ENCODE assay signal across 11 cellular contexts in the genomic region with DNA sequence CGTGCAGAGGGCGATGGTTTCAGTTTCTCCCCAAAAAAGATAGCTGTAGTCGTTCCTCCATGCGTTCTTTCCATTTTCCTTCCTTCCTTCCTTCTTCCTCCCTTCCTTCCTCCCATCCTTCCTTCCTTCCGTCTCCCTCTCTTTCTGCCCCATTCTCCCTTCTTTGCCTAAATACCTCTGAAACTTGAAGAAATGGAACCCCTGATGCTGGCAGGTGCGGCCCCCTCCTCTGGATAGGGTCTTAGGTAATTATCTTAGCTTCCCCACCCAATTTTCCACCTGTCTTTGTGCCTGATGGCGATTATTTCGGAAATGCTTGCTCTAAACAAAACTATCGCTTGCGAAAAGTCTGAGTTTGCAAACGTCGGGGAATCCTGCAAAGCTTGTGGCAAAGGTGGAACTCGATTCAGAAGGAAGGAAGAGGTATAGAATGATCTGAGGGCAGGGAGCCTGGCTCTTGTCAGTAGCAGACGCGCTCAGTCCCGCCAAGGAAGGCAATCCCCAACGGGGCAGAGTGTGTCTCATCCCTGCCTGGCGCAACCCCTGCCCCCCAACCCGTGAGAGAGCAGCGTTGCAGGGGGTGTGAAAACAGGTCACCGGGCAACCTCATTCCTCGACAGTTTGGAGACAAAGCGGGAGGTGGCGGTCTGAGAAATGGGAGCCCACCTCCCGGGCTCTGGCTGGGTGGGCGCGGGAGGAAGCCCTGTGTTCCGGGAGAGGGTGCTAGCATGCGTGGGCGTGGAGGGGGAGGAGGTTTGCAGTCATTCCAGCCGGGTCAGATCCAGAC. TPM values are rescaled to one million over a fixed set of nuclear protein-coding genes. Genes with fewer than 3 reads are reported as not detected.
DNase-seq lines count a peak whose midpoint lies in the region; ATAC-seq, FAIRE-seq and TF ChIP-seq lines count a peak whose summit lies in the region.
"Had no signal": no experiment of that assay in that cellular context is flagged by ENCODE, and none has a peak within 500 bp of the region (broad histone marks: within the 10 kb centered on the region; RNA-seq: fewer than 3 reads in every experiment).

No MANE protein-coding gene starts in this region.

- no peak overlapping the region for H3K4me3 ChIP-seq in CD4-positive, alpha-beta memory T cell (ENCODE audit: low read length in 2 of 2)
- no peak overlapping the region for H3K4me3 ChIP-seq in lower lobe of right lung

- intact Hi-C loops in CD4-positive, alpha-beta memory T cell (cut with micrococcal nuclease) = no loop called here
- intact Hi-C loops in activated CD8-positive, alpha-beta T cell treated with anti-CD3 and anti-CD28 coated beads for 36 hours (cut with micrococcal nuclease) = loop anchor here (5.0 kb wide), 2 partner anchors 38 to 193 kb away; a partner anchor contains a TSS
- intact Hi-C loops in lower lobe of right lung (cut with DNase I) = no loop called here

- TF ChIP-seq CTCF in HFFc6 (IDR thresholded peaks at IDR 0.05) (no peak), lower lobe of right lung (IDR thresholded peaks at IDR 0.05) (no peak)
- no peak for TF ChIP-seq CTCF in activated CD8-positive, alpha-beta T cell treated with anti-CD3 and anti-CD28 coated beads for 36 hours (IDR thresholded peaks at IDR 0.05)

- no peak for ATAC-seq in activated CD8-positive, alpha-beta T cell treated with anti-CD3 and anti-CD28 coated beads for 36 hours
- ATAC-seq in naive B cell (ENCODE audit: low read depth in 2 of 2) (no peak), lower lobe of right lung (no peak), HG03460 (IDR thresholded peaks at IDR 0.05; ENCODE audit: unreplicated experiment) (no peak)

- H3K4me1 Mint-ChIP-seq in CD4-positive, alpha-beta memory T cell = peaks cover 26 to 59% (median 34%) of the 10 kb centered on the region in 4 donors
- H3K4me1 Mint-ChIP-seq in HFFc6 (ENCODE audit: low read depth) (peaks cover 25% of the 10 kb centered on the region), naive B cell (peaks cover 33 to 42% (median 35%) of the 10 kb centered on the region in 3 donors)
- peaks cover 45% of the 10 kb centered on the region for H3K4me1 Mint-ChIP-seq in activated CD8-positive, alpha-beta T cell treated with anti-CD3 and anti-CD28 coated beads for 36 hours (ENCODE audit: low read depth)

- H3K27ac Mint-ChIP-seq in CD4-positive, alpha-beta memory T cell = peak overlapping the region; percentile 19 to 92 (median 69)
- H3K27ac Mint-ChIP-seq in HFFc6 = no peak overlapping the region
- H3K27ac Mint-ChIP-seq in activated CD8-positive, alpha-beta T cell treated with anti-CD3 and anti-CD28 coated beads for 36 hours = no peak overlapping the region
- H3K27ac Mint-ChIP-seq in naive B cell = peak overlapping the region in 5 of 6 donors; percentile 54 to 98 (median 93)

- H3K27me3 Mint-ChIP-seq in CD4-positive, alpha-beta memory T cell = peaks cover 36 to 40% of the 10 kb centered on the region in 2 donors
- H3K27me3 Mint-ChIP-seq in HFFc6 (ENCODE audit: insufficient read depth) (peaks cover 55% of the 10 kb centered on the region), naive B cell (peaks cover 30 to 38% (median 37%) of the 10 kb centered on the region in 3 donors)
- H3K27me3 Mint-ChIP-seq in activated CD8-positive, alpha-beta T cell treated with anti-CD3 and anti-CD28 coated beads for 36 hours = peaks cover 44% of the 10 kb centered on the region

- peak overlapping the region; percentile 52 to 84 (median 74) for H3K4me3 Mint-ChIP-seq in CD4-positive, alpha-beta memory T cell
- peak overlapping the region; percentile 6; the same call in 1 of the 2 replicates for H3K4me3 Mint-ChIP-seq in HFFc6
- H3K4me3 Mint-ChIP-seq in activated CD8-positive, alpha-beta T cell treated with anti-CD3 and anti-CD28 coated beads for 36 hours = peak overlapping the region; percentile 54
- H3K4me3 Mint-ChIP-seq in naive B cell = peak overlapping the region; percentile 30 to 86 (median 76)

- peaks cover 73% of the 10 kb centered on the region for H3K4me1 ChIP-seq in CD4-positive, alpha-beta memory T cell (ENCODE audit: insufficient read depth, low read length)
- H3K4me1 ChIP-seq in lower lobe of right lung = peaks cover 62% of the 10 kb centered on the region

- POLR2A ChIA-PET in CD4-positive, alpha-beta memory T cell (lab: Charles Lee; ENCODE audit: partially characterized antibody) = interaction anchor here (5.4 to 32.1 kb wide), 2 partner anchors 10 to 38 kb away, joined by 79 to 503 read pairs; a partner anchor contains a TSS
- POLR2A ChIA-PET in activated CD8-positive, alpha-beta T cell treated with anti-CD3 and anti-CD28 coated beads for 36 hours (lab: Charles Lee) = interaction anchor here (1.0 to 5.6 kb wide), 5 partner anchors 12 to 40 kb away, joined by 3 to 34 read pairs (median 5); a partner anchor contains a TSS

- H3K27me3 ChIP-seq in CD4-positive, alpha-beta memory T cell (ENCODE audit: insufficient read depth, low read length) = peaks cover 63% of the 10 kb centered on the region
- H3K27me3 ChIP-seq in lower lobe of right lung (ENCODE audit: low read depth) = peaks cover 70% of the 10 kb centered on the region

- CTCF ChIA-PET in CD4-positive, alpha-beta memory T cell (lab: Charles Lee; ENCODE audit: partially characterized antibody) = no interaction called here
- CTCF ChIA-PET in activated CD8-positive, alpha-beta T cell treated with anti-CD3 and anti-CD28 coated beads for 36 hours (lab: Charles Lee) = interaction anchor here (1.3 to 3.4 kb wide), 2 partner anchors 9 to 40 kb away, joined by 9 to 14 read pairs; a partner anchor contains a TSS

- H3K27ac ChIP-seq in CD4-positive, alpha-beta memory T cell (ENCODE audit: low read depth, low read length) = no peak overlapping the region
- H3K27ac ChIP-seq in lower lobe of right lung = no peak overlapping the region

- no peak for DNase-seq in CD4-positive, alpha-beta memory T cell
- DNase-seq in HFFc6 (no peak), naive B cell (no peak), NCI-H187 treated with DMSO at 0.1 percent for 48 hours (lab: John Stamatoyannopoulos, UW) (no peak), HTR-8/SVneo (ENCODE audit: insufficient read length, low spot score) (no peak), lower lobe of right lung (no peak)
- DNase-seq in activated CD8-positive, alpha-beta T cell treated with anti-CD3 and anti-CD28 coated beads for 36 hours = peak; percentile 52
- DNase-seq: effector CD4-positive, alpha-beta T cell; NCI-H2029 treated with DMSO at 0.1 percent for 48 hours had no signal

- no peak for FAIRE-seq in HTR-8/SVneo (lab: Jason Lieb, UNC)

- H3K9me3 ChIP-seq in CD4-positive, alpha-beta memory T cell (ENCODE audit: control insufficient read depth in 1 of 2, low read length in 2 of 2) = no peaks in the 10 kb centered on the region
- no peaks in the 10 kb centered on the region for H3K9me3 ChIP-seq in lower lobe of right lung
- H3K9me3 ChIP-seq: SK-N-SH had no signal

- H3K9me3 Mint-ChIP-seq in CD4-positive, alpha-beta memory T cell = peaks cover 0 to 24% (median 4%) of the 10 kb centered on the region in 8 donors
- H3K9me3 Mint-ChIP-seq in HFFc6 (no peaks in the 10 kb centered on the region), naive B cell (peaks cover 7 to 18% (median 10%) of the 10 kb centered on the region in 7 donors)
- H3K9me3 Mint-ChIP-seq in activated CD8-positive, alpha-beta T cell treated with anti-CD3 and anti-CD28 coated beads for 36 hours = no peaks in the 10 kb centered on the region

- peaks cover 0 to 13% of the 10 kb centered on the region in 2 donors for H3K36me3 Mint-ChIP-seq in CD4-positive, alpha-beta memory T cell
- H3K36me3 Mint-ChIP-seq in HFFc6 (ENCODE audit: low read depth) = peaks cover 4% of the 10 kb centered on the region; the same call in 1 of the 2 replicates
- peaks cover 5% of the 10 kb centered on the region for H3K36me3 Mint-ChIP-seq in activated CD8-positive, alpha-beta T cell treated with anti-CD3 and anti-CD28 coated beads for 36 hours (ENCODE audit: low read depth)
- peaks cover 5 to 20% of the 10 kb centered on the region in 2 donors for H3K36me3 Mint-ChIP-seq in naive B cell

- no peaks in the 10 kb centered on the region for H3K36me3 ChIP-seq in CD4-positive, alpha-beta memory T cell (ENCODE audit: insufficient read depth, low read length)
- peaks cover 7% of the 10 kb centered on the region for H3K36me3 ChIP-seq in lower lobe of right lung

RNA-seq across cellular contexts. Expression of a gene that starts 2.9 kb away (rescaled TPM):
- total RNA-seq in CD4-positive, alpha-beta memory T cell = 1 to 10 TPM; 2.8 to 4.1 TPM
- polyA plus RNA-seq in CD4-positive, alpha-beta memory T cell = under 1 TPM; 0.29 to 0.34 TPM
- total RNA-seq in HFFc6 (2021; fragmentation: NEBNext Ultra II Directional; extraction: Animal tissue kit (Norgen Biotek cat#: 25700)) = 10 to 100 TPM in 1 of 6 experiments, 1 to 10 TPM in 5; 6.0 to 10.6 (median 8.1) TPM
- total RNA-seq in activated CD8-positive, alpha-beta T cell treated with anti-CD3 and anti-CD28 coated beads for 36 hours = 1 to 10 TPM; 7.0 to 9.4 TPM
- 1 to 10 TPM in 1 of 6 donors, under 1 TPM in 4, not detected in 1; 0.16 to 1.3 (median 0.58) TPM for polyA plus RNA-seq in naive B cell (ENCODE audit: low read depth in 6 of 6)
- 5.8 TPM for total RNA-seq in lower lobe of right lung

RNA-seq across cellular contexts. Expression of a gene that starts 21.8 kb away (rescaled TPM):
- total RNA-seq in CD4-positive, alpha-beta memory T cell = under 1 TPM; 0.06 to 0.44 TPM
- not detected for polyA plus RNA-seq in CD4-positive, alpha-beta memory T cell
- total RNA-seq in HFFc6 (2021; fragmentation: NEBNext Ultra II Directional; extraction: Animal tissue kit (Norgen Biotek cat#: 25700)) = 1 to 10 TPM in 5 of 6 experiments, under 1 TPM in 1; 0.75 to 2.0 (median 1.4) TPM
- 1 to 10 TPM; 8.0 to 9.7 TPM for total RNA-seq in activated CD8-positive, alpha-beta T cell treated with anti-CD3 and anti-CD28 coated beads for 36 hours
- polyA plus RNA-seq in naive B cell (ENCODE audit: low read depth in 6 of 6) = under 1 TPM in 1 of 6 donors, not detected in 5; 0.09 TPM
- 3.9 TPM for total RNA-seq in lower lobe of right lung

RNA-seq across cellular contexts. Expression of a gene that starts 39.5 kb away (rescaled TPM):
- total RNA-seq in CD4-positive, alpha-beta memory T cell = 10 to 100 TPM; 64.7 to 65.7 TPM
- 1 to 10 TPM; 1.2 to 9.7 TPM for polyA plus RNA-seq in CD4-positive, alpha-beta memory T cell
- 10 to 100 TPM; 18.2 to 20.2 (median 19.3) TPM for total RNA-seq in HFFc6 (2021; fragmentation: NEBNext Ultra II Directional; extraction: Animal tissue kit (Norgen Biotek cat#: 25700))
- 10 to 100 TPM; 23.9 to 28.0 TPM for total RNA-seq in activated CD8-positive, alpha-beta T cell treated with anti-CD3 and anti-CD28 coated beads for 36 hours
- polyA plus RNA-seq in naive B cell (ENCODE audit: low read depth in 6 of 6) = 10 to 100 TPM in 2 of 6 donors, 1 to 10 TPM in 4; 3.3 to 17.1 (median 9.6) TPM
- total RNA-seq in lower lobe of right lung = 20.6 TPM

Comparison
In these comparisons a context has a peak if more than half of its experiments do, and no peak if none do; other contexts are left out.
1. H3K27ac Mint-ChIP-seq: peak in CD4-positive, alpha-beta memory T cell (7 of 7) and naive B cell (5 of 6); none in HFFc6 (single experiment) and activated CD8-positive, alpha-beta T cell treated with anti-CD3 and anti-CD28 coated beads for 36 hours (single experiment).
2. H3K4me3 Mint-ChIP-seq: peak in every context shown above with its lines; median percentile 76 in naive B cell; 74 in CD4-positive, alpha-beta memory T cell; 54 in activated CD8-positive, alpha-beta T cell treated with anti-CD3 and anti-CD28 coated beads for 36 hours; 6 in HFFc6.